ENCODE assay signal across 8 cellular contexts in genomic region chr9:32526707-32527048, GRCh38. TPM values are rescaled to one million over a fixed set of nuclear protein-coding genes. Genes with fewer than 3 reads are reported as not detected.
DNase-seq lines count a peak whose midpoint lies in the region; ATAC-seq, FAIRE-seq and TF ChIP-seq lines count a peak whose summit lies in the region.

No MANE protein-coding gene starts in this region.

- H3K27ac ChIP-seq in adipose tissue (ENCODE audit: low read depth, low read length) (peak overlapping the region; percentile 61), left lung (peak overlapping the region; percentile 86 to 87), testis (peak overlapping the region; percentile 92)

- peaks cover 39% of the 10 kb centered on the region for H3K4me1 Mint-ChIP-seq in activated CD4-positive, alpha-beta T cell treated with anti-CD3 and anti-CD28 coated beads, Interleukin-2, amount 10 ng/mL, durations not matched to agents 24 days and 14 days

- FAIRE-seq in D721Med (lab: Jason Lieb, UNC) = no peak

- H3K4me3 ChIP-seq in left lung = peak overlapping the region; percentile 66 to 79
- H3K4me3 ChIP-seq in testis = peak overlapping the region; percentile 68 to 73

- H3K27ac Mint-ChIP-seq in activated CD4-positive, alpha-beta T cell treated with anti-CD3 and anti-CD28 coated beads, Interleukin-2, amount 10 ng/mL, durations not matched to agents 24 days and 14 days = peak overlapping the region; percentile 80

- H3K9me3 ChIP-seq in left lung (no peaks in the 10 kb centered on the region), testis (no peaks in the 10 kb centered on the region)

- no peak for TF ChIP-seq POLR2A in testis (IDR thresholded peaks at IDR 0.05)

- DNase-seq in activated CD4-positive, alpha-beta T cell treated with anti-CD3 and anti-CD28 coated beads, Interleukin-2, amount 10 ng/mL, durations not matched to agents 24 days and 14 days = no peak
- DNase-seq in activated CD4-positive, alpha-beta T cell treated with anti-CD3 and anti-CD28 coated beads for 4 hours = no peak
- no peak for DNase-seq in left lung
- no peak for DNase-seq in testis
- no peak for DNase-seq in D721Med (ENCODE audit: insufficient read length, low spot score)
- DNase-seq in COR-L47 (lab: John Stamatoyannopoulos, UW) = no peak
- no peak for DNase-seq in HUDEP-2 (lab: John Stamatoyannopoulos, UW; ENCODE audit: unreplicated experiment in 76 of 76)

- intact Hi-C loops in activated CD4-positive, alpha-beta T cell treated with anti-CD3 and anti-CD28 coated beads, Interleukin-2, amount 10 ng/mL, durations not matched to agents 24 days and 14 days (cut with micrococcal nuclease) = loop anchor here (1.0 kb wide), 3 partner anchors 25 to 147 kb away; no protein-coding TSS in a partner anchor
- intact Hi-C loops in left lung (cut with DNase I) = no loop called here
- intact Hi-C loops in testis (cut with DNase I; ENCODE audit: low total_unique reads) = no loop called here

- peaks cover 24% of the 10 kb centered on the region for H3K36me3 Mint-ChIP-seq in activated CD4-positive, alpha-beta T cell treated with anti-CD3 and anti-CD28 coated beads, Interleukin-2, amount 10 ng/mL, durations not matched to agents 24 days and 14 days (ENCODE audit: low read depth)

- TF ChIP-seq CTCF in left lung (IDR thresholded peaks at IDR 0.05) (no peak), testis (IDR thresholded peaks at IDR 0.05) (no peak), D721Med (IDR thresholded peaks at IDR 0.05; ENCODE audit: insufficient read depth, missing control alignments) (no peak)

- ATAC-seq in left lung = no peak

- H3K27me3 ChIP-seq in left lung (no peaks in the 10 kb centered on the region), testis (no peaks in the 10 kb centered on the region)

- 0 to 13% (median 13%) methylated on average over 2 of the region's 2 CpGs for WGBS in adipose tissue, 3 donors
- 8 to 11% methylated on average over 2 of the region's 2 CpGs for WGBS in testis, 2 donors

- H3K27me3 Mint-ChIP-seq in activated CD4-positive, alpha-beta T cell treated with anti-CD3 and anti-CD28 coated beads, Interleukin-2, amount 10 ng/mL, durations not matched to agents 24 days and 14 days = no peaks in the 10 kb centered on the region

- H3K4me3 Mint-ChIP-seq in activated CD4-positive, alpha-beta T cell treated with anti-CD3 and anti-CD28 coated beads, Interleukin-2, amount 10 ng/mL, durations not matched to agents 24 days and 14 days = peak overlapping the region; percentile 94

- H3K4me1 ChIP-seq in left lung = peaks cover 0 to 31% of the 10 kb centered on the region in 2 donors
- H3K4me1 ChIP-seq in testis = peaks cover 11% of the 10 kb centered on the region

- H3K36me3 ChIP-seq in left lung = no peaks in the 10 kb centered on the region
- no peaks in the 10 kb centered on the region for H3K36me3 ChIP-seq in testis (ENCODE audit: low read depth, missing control alignments)

- H3K9me3 Mint-ChIP-seq in activated CD4-positive, alpha-beta T cell treated with anti-CD3 and anti-CD28 coated beads, Interleukin-2, amount 10 ng/mL, durations not matched to agents 24 days and 14 days = no peaks in the 10 kb centered on the region

RNA-seq across cellular contexts. Expression of gene RIGI, which starts 0.7 kb away (rescaled TPM):
- 5.5 and 6.1 TPM in 2 replicates for total RNA-seq in activated CD4-positive, alpha-beta T cell treated with anti-CD3 and anti-CD28 coated beads, Interleukin-2, amount 10 ng/mL, durations not matched to agents 24 days and 14 days
- polyA plus RNA-seq in adipose tissue (1 to 10 TPM; 2.9 to 3.7 (median 3.1) TPM), testis (ENCODE audit: insufficient read depth, low read depth, low replicate concordance) (4.9 TPM)
- total RNA-seq in left lung (10 to 100 TPM; 13.7 to 15.6 TPM), testis (10 to 100 TPM in 1 of 2 donors, 1 to 10 TPM in 1; 8.4 to 10.2 TPM)

RNA-seq across cellular contexts. Expression of gene SMIM27, which starts 25.4 kb away (rescaled TPM):
- total RNA-seq in activated CD4-positive, alpha-beta T cell treated with anti-CD3 and anti-CD28 coated beads, Interleukin-2, amount 10 ng/mL, durations not matched to agents 24 days and 14 days = 14.0 and 15.6 TPM in 2 replicates
- polyA plus RNA-seq in adipose tissue (10 to 100 TPM in 1 of 3 donors, 1 to 10 TPM in 2; 3.6 to 14.4 (median 5.5) TPM), testis (ENCODE audit: insufficient read depth, low read depth, low replicate concordance) (58.6 TPM)
- total RNA-seq in left lung (10 to 100 TPM in 1 of 2 donors, 1 to 10 TPM in 1; 8.0 to 14.4 TPM), testis (10 to 100 TPM; 24.8 to 43.3 TPM)

RNA-seq across cellular contexts. Expression of gene TOPORS, which starts 25.7 kb away (rescaled TPM):
- 14.5 and 15.1 TPM in 2 replicates for total RNA-seq in activated CD4-positive, alpha-beta T cell treated with anti-CD3 and anti-CD28 coated beads, Interleukin-2, amount 10 ng/mL, durations not matched to agents 24 days and 14 days
- polyA plus RNA-seq in adipose tissue (1 to 10 TPM; 3.2 to 7.5 (median 7.1) TPM), testis (ENCODE audit: insufficient read depth, low read depth, low replicate concordance) (10.8 TPM)
- total RNA-seq in left lung (10 to 100 TPM; 13.2 to 15.1 TPM), testis (10 to 100 TPM; 35.4 to 35.9 TPM)

RNA-seq across cellular contexts. Expression of gene NDUFB6, which starts 46.3 kb away (rescaled TPM):
- total RNA-seq in activated CD4-positive, alpha-beta T cell treated with anti-CD3 and anti-CD28 coated beads, Interleukin-2, amount 10 ng/mL, durations not matched to agents 24 days and 14 days = 46.9 and 47.1 TPM in 2 replicates
- 10 to 100 TPM; 18.8 to 48.7 (median 44.7) TPM for polyA plus RNA-seq in adipose tissue
- 10 to 100 TPM; 44.1 to 51.2 TPM for total RNA-seq in left lung
- 10 to 100 TPM; 56.4 to 61.8 TPM for total RNA-seq in testis
- 97.9 TPM for polyA plus RNA-seq in testis (ENCODE audit: insufficient read depth, low read depth, low replicate concordance)
